Comparison of ENCODE assay signal across 1 cellular context in the genomic region with DNA sequence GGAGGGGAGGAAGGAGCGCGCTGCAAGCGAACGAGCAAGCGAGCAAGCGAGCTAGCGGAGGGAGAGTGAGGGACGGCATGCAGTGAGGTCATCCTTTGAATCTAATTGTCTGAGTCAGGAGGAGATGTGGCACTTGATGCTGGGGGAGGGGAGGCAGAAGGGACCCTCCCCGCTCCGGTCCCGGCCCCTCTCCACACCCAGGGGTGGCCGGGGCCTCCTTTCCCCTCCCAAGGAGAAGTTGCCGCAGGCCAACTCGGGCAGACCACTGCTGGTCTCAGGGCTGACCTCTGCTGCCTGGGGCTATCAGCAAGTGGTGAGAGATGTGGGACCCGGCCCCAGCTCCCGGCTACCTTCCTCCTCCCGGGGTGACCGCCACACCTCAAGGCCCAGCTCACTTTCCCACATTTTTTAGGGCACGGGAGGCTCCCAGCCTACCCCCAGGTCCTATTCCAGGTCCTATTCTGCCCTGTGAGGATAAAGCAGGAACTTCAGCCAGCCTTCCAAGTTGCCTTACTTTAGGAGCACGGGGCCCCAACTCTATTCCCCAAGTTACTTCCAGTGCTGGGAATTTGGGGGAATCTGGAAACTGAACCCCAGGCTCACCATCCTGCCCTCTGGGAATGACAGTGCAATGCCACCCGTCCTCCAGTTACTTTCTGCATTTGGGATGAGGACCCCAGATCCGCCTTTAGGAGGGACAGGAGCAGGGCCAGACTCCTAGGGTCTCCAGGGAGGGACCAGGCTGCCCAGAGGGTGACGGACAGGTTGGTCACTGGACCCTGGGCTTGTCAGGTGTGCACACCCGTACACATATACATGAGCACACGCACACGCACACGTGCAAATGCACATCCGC.
TF ChIP-seq lines count a peak whose summit lies in the region.

No MANE protein-coding gene starts in this region.

TF ChIP-seq in H1, 55 proteins besides CTCF, POLR2A, EP300 and RAD21:
- TF ChIP-seq BACH1 (IDR thresholded peaks at IDR 0.05; ENCODE audit: low read length): no peak
- peak; percentile 61 for TF ChIP-seq KDM4A (IDR thresholded peaks at IDR 0.05; ENCODE audit: low read depth, low read length, severe bottlenecking)
- TF ChIP-seq, protein P1, sequence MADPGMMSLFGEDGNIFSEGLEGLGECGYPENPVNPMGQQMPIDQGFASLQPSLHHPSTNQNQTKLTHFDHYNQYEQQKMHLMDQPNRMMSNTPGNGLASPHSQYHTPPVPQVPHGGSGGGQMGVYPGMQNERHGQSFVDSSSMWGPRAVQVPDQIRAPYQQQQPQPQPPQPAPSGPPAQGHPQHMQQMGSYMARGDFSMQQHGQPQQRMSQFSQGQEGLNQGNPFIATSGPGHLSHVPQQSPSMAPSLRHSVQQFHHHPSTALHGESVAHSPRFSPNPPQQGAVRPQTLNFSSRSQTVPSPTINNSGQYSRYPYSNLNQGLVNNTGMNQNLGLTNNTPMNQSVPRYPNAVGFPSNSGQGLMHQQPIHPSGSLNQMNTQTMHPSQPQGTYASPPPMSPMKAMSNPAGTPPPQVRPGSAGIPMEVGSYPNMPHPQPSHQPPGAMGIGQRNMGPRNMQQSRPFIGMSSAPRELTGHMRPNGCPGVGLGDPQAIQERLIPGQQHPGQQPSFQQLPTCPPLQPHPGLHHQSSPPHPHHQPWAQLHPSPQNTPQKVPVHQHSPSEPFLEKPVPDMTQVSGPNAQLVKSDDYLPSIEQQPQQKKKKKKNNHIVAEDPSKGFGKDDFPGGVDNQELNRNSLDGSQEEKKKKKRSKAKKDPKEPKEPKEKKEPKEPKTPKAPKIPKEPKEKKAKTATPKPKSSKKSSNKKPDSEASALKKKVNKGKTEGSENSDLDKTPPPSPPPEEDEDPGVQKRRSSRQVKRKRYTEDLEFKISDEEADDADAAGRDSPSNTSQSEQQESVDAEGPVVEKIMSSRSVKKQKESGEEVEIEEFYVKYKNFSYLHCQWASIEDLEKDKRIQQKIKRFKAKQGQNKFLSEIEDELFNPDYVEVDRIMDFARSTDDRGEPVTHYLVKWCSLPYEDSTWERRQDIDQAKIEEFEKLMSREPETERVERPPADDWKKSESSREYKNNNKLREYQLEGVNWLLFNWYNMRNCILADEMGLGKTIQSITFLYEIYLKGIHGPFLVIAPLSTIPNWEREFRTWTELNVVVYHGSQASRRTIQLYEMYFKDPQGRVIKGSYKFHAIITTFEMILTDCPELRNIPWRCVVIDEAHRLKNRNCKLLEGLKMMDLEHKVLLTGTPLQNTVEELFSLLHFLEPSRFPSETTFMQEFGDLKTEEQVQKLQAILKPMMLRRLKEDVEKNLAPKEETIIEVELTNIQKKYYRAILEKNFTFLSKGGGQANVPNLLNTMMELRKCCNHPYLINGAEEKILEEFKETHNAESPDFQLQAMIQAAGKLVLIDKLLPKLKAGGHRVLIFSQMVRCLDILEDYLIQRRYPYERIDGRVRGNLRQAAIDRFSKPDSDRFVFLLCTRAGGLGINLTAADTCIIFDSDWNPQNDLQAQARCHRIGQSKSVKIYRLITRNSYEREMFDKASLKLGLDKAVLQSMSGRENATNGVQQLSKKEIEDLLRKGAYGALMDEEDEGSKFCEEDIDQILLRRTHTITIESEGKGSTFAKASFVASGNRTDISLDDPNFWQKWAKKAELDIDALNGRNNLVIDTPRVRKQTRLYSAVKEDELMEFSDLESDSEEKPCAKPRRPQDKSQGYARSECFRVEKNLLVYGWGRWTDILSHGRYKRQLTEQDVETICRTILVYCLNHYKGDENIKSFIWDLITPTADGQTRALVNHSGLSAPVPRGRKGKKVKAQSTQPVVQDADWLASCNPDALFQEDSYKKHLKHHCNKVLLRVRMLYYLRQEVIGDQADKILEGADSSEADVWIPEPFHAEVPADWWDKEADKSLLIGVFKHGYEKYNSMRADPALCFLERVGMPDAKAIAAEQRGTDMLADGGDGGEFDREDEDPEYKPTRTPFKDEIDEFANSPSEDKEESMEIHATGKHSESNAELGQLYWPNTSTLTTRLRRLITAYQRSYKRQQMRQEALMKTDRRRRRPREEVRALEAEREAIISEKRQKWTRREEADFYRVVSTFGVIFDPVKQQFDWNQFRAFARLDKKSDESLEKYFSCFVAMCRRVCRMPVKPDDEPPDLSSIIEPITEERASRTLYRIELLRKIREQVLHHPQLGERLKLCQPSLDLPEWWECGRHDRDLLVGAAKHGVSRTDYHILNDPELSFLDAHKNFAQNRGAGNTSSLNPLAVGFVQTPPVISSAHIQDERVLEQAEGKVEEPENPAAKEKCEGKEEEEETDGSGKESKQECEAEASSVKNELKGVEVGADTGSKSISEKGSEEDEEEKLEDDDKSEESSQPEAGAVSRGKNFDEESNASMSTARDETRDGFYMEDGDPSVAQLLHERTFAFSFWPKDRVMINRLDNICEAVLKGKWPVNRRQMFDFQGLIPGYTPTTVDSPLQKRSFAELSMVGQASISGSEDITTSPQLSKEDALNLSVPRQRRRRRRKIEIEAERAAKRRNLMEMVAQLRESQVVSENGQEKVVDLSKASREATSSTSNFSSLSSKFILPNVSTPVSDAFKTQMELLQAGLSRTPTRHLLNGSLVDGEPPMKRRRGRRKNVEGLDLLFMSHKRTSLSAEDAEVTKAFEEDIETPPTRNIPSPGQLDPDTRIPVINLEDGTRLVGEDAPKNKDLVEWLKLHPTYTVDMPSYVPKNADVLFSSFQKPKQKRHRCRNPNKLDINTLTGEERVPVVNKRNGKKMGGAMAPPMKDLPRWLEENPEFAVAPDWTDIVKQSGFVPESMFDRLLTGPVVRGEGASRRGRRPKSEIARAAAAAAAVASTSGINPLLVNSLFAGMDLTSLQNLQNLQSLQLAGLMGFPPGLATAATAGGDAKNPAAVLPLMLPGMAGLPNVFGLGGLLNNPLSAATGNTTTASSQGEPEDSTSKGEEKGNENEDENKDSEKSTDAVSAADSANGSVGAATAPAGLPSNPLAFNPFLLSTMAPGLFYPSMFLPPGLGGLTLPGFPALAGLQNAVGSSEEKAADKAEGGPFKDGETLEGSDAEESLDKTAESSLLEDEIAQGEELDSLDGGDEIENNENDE (IDR thresholded peaks at IDR 0.05; ENCODE audit: insufficient replicate concordance, low read length): no peak
- TF ChIP-seq JUND (IDR thresholded peaks at IDR 0.05; ENCODE audit: low read length): peak; percentile 42; the same call in 1 of the 2 replicates
- peak; percentile 76 for TF ChIP-seq SUZ12 (IDR thresholded peaks at IDR 0.05; ENCODE audit: low read length)
- TF ChIP-seq RNF2 (IDR thresholded peaks at IDR 0.05; ENCODE audit: borderline replicate concordance, low read depth, low read length, missing control alignments, poor library complexity, severe bottlenecking): peak; percentile 46
- TF ChIP-seq EZH2 (IDR thresholded peaks at IDR 0.05; ENCODE audit: low read depth, low read length, severe bottlenecking): peak; percentile 74
- TF ChIP-seq PHF8 (conservative IDR thresholded peaks at IDR 0.05; ENCODE audit: low read depth, low read length): no peak
- TF ChIP-seq, protein P2, sequence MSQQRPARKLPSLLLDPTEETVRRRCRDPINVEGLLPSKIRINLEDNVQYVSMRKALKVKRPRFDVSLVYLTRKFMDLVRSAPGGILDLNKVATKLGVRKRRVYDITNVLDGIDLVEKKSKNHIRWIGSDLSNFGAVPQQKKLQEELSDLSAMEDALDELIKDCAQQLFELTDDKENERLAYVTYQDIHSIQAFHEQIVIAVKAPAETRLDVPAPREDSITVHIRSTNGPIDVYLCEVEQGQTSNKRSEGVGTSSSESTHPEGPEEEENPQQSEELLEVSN (IDR thresholded peaks at IDR 0.05): peak; percentile 48; the same call in 1 of the 2 replicates
TF ChIP-seq in H1: peak in this region for 6.
